1 cellular context compared by ENCODE assay signal in genomic region chr20:61585764-61586163, GRCh38.
TF ChIP-seq lines count a peak whose summit lies in the region.

No MANE protein-coding gene starts in this region.

TF ChIP-seq in HepG2, 621 proteins besides CTCF, POLR2A, EP300 and RAD21 (continued from another document):
- TF ChIP-seq SKIL (CRISPR knock-in tag; IDR thresholded peaks at IDR 0.05; ENCODE audit: borderline replicate concordance), result no peak
- peak; percentile 3; the same call in 1 of the 2 replicates for TF ChIP-seq PLRG1 (conservative IDR thresholded peaks at IDR 0.05)
- TF ChIP-seq SCMH1 (CRISPR knock-in tag; IDR thresholded peaks at IDR 0.05; ENCODE audit: borderline replicate concordance), result no peak
- TF ChIP-seq TRIM22 (IDR thresholded peaks at IDR 0.05), result peak; percentile 93
- TF ChIP-seq ZBTB46 (CRISPR knock-in tag; IDR thresholded peaks at IDR 0.05; ENCODE audit: borderline replicate concordance), result no peak
- peak; percentile 31; the same call in 1 of the 2 replicates for TF ChIP-seq FOXP1 (IDR thresholded peaks at IDR 0.05)
- TF ChIP-seq FOXP1 (CRISPR knock-in tag; IDR thresholded peaks at IDR 0.05), result no peak
- TF ChIP-seq SIN3A (IDR thresholded peaks at IDR 0.05; ENCODE audit: borderline replicate concordance, low read depth, low read length), result no peak
- no peak for TF ChIP-seq TAF1 (CRISPR knock-in tag; IDR thresholded peaks at IDR 0.05)
- no peak for TF ChIP-seq LBX2 (CRISPR knock-in tag; IDR thresholded peaks at IDR 0.05; ENCODE audit: borderline replicate concordance)
- no peak for TF ChIP-seq ZNF512 (CRISPR knock-in tag; IDR thresholded peaks at IDR 0.05)
